ENCODE assay signal across 1 cellular context in genomic region chr3:196942226-196942914, GRCh38.
A peak's percentile ranks its signal among the peaks of the same experiment; 100 is the strongest.
TF ChIP-seq lines count a peak whose summit lies in the region.

TSS of gene NCBP2 (minus strand) at chr3:196942528. CDS start at chr3:196942503, 25 bp downstream.

TF ChIP-seq in HepG2, 621 proteins besides CTCF, POLR2A, EP300 and RAD21 (continued from another document and continues in another):
- no peak for TF ChIP-seq AHDC1 (CRISPR knock-in tag; IDR thresholded peaks at IDR 0.05; ENCODE audit: borderline replicate concordance)
- 0 out of 2 replicates have a peak, but pooled peaks have one; percentile 56 for TF ChIP-seq ZBTB1 (CRISPR knock-in tag; IDR thresholded peaks at IDR 0.05; ENCODE audit: borderline replicate concordance)
- TF ChIP-seq, protein P1, sequence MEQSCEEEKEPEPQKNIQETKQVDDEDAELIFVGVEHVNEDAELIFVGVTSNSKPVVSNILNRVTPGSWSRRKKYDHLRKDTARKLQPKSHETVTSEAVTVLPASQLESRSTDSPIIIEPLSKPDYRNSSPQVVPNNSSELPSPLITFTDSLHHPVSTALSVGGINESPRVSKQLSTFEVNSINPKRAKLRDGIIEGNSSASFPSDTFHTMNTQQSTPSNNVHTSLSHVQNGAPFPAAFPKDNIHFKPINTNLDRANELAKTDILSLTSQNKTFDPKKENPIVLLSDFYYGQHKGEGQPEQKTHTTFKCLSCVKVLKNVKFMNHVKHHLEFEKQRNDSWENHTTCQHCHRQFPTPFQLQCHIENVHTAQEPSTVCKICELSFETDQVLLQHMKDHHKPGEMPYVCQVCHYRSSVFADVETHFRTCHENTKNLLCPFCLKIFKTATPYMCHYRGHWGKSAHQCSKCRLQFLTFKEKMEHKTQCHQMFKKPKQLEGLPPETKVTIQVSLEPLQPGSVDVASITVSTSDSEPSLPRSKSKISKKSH (CRISPR knock-in tag; IDR thresholded peaks at IDR 0.05; ENCODE audit: borderline replicate concordance) = peak; percentile 78; the same call in 1 of the 2 replicates
- TF ChIP-seq ZNF251 (CRISPR knock-in tag; IDR thresholded peaks at IDR 0.05) = no peak
- peak; percentile 91 for TF ChIP-seq NFKBIZ (CRISPR knock-in tag; IDR thresholded peaks at IDR 0.05)
- no peak; the same call in 1 of the 2 replicates for TF ChIP-seq NKX3-1 (CRISPR knock-in tag; IDR thresholded peaks at IDR 0.05)
- 0 out of 2 replicates have a peak, but pooled peaks have one; percentile 62 for TF ChIP-seq ZNF234 (CRISPR knock-in tag; conservative IDR thresholded peaks at IDR 0.05)
- TF ChIP-seq ZBTB38 (CRISPR knock-in tag; IDR thresholded peaks at IDR 0.05) = peak; percentile 97
- TF ChIP-seq NFYB (CRISPR knock-in tag; IDR thresholded peaks at IDR 0.05) = peak; percentile 97
- peak; percentile 30 for TF ChIP-seq ZNF281 (CRISPR knock-in tag; IDR thresholded peaks at IDR 0.05; ENCODE audit: borderline replicate concordance)
- no peak for TF ChIP-seq FOXP1 (IDR thresholded peaks at IDR 0.05)
- TF ChIP-seq FOXP1 (CRISPR knock-in tag; IDR thresholded peaks at IDR 0.05) = no peak
- TF ChIP-seq ZNF335 (CRISPR knock-in tag; IDR thresholded peaks at IDR 0.05) = peak; percentile 77
- TF ChIP-seq ASH2L (IDR thresholded peaks at IDR 0.05; ENCODE audit: insufficient read length, low read depth, low read length) = peak; percentile 90
- TF ChIP-seq ZNF598 (CRISPR knock-in tag; IDR thresholded peaks at IDR 0.05; ENCODE audit: borderline replicate concordance) = peak; percentile 81; the same call in 1 of the 2 replicates
- peak; percentile 91 for TF ChIP-seq HDAC2 (CRISPR knock-in tag; IDR thresholded peaks at IDR 0.05)
- peak; percentile 85 for TF ChIP-seq RBM22 (optimal IDR thresholded peaks at IDR 0.05; ENCODE audit: low read length)
- peak; percentile 96 for TF ChIP-seq ZFX (CRISPR knock-in tag; IDR thresholded peaks at IDR 0.05; ENCODE audit: low read depth)
- no peak for TF ChIP-seq ZNF75D (CRISPR knock-in tag; IDR thresholded peaks at IDR 0.05; ENCODE audit: borderline replicate concordance)
- peak; percentile 96 for TF ChIP-seq MXD4 (CRISPR knock-in tag; IDR thresholded peaks at IDR 0.05)
- peak; percentile 84 for TF ChIP-seq ETV5 (CRISPR knock-in tag; IDR thresholded peaks at IDR 0.05; ENCODE audit: borderline replicate concordance)
- TF ChIP-seq PBX3 (CRISPR knock-in tag; IDR thresholded peaks at IDR 0.05; ENCODE audit: borderline replicate concordance) = 0 out of 2 replicates have a peak, but pooled peaks have one; percentile 18
- no peak; the same call in 1 of the 2 replicates for TF ChIP-seq ZNF7 (CRISPR knock-in tag; IDR thresholded peaks at IDR 0.05)
- peak; percentile 37; the same call in 1 of the 2 replicates for TF ChIP-seq KLF12 (CRISPR knock-in tag; IDR thresholded peaks at IDR 0.05; ENCODE audit: borderline replicate concordance)
- peak; percentile 45; the same call in 1 of the 2 replicates for TF ChIP-seq FOXJ3 (CRISPR knock-in tag; IDR thresholded peaks at IDR 0.05; ENCODE audit: borderline replicate concordance)
- peak; percentile 95 for TF ChIP-seq ZHX2 (IDR thresholded peaks at IDR 0.05; ENCODE audit: low read depth)
- peak; percentile 2; the same call in 1 of the 2 replicates for TF ChIP-seq ZHX2 (CRISPR knock-in tag; IDR thresholded peaks at IDR 0.05; ENCODE audit: borderline replicate concordance)
- TF ChIP-seq, protein P2, sequence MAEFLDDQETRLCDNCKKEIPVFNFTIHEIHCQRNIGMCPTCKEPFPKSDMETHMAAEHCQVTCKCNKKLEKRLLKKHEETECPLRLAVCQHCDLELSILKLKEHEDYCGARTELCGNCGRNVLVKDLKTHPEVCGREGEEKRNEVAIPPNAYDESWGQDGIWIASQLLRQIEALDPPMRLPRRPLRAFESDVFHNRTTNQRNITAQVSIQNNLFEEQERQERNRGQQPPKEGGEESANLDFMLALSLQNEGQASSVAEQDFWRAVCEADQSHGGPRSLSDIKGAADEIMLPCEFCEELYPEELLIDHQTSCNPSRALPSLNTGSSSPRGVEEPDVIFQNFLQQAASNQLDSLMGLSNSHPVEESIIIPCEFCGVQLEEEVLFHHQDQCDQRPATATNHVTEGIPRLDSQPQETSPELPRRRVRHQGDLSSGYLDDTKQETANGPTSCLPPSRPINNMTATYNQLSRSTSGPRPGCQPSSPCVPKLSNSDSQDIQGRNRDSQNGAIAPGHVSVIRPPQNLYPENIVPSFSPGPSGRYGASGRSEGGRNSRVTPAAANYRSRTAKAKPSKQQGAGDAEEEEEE (CRISPR knock-in tag; IDR thresholded peaks at IDR 0.05; ENCODE audit: borderline replicate concordance) = peak; percentile 54; the same call in 1 of the 2 replicates
- peak; percentile 97 for TF ChIP-seq KMT2A (CRISPR knock-in tag; IDR thresholded peaks at IDR 0.05)
- no peak for TF ChIP-seq ZNF367 (CRISPR knock-in tag; IDR thresholded peaks at IDR 0.05; ENCODE audit: borderline replicate concordance)
- no peak for TF ChIP-seq XBP1 (CRISPR knock-in tag; IDR thresholded peaks at IDR 0.05)
- no peak for TF ChIP-seq MLLT10 (CRISPR knock-in tag; IDR thresholded peaks at IDR 0.05)
- peak; percentile 29; the same call in 1 of the 2 replicates for TF ChIP-seq ZNF160 (CRISPR knock-in tag; IDR thresholded peaks at IDR 0.05)
- TF ChIP-seq, protein P3, sequence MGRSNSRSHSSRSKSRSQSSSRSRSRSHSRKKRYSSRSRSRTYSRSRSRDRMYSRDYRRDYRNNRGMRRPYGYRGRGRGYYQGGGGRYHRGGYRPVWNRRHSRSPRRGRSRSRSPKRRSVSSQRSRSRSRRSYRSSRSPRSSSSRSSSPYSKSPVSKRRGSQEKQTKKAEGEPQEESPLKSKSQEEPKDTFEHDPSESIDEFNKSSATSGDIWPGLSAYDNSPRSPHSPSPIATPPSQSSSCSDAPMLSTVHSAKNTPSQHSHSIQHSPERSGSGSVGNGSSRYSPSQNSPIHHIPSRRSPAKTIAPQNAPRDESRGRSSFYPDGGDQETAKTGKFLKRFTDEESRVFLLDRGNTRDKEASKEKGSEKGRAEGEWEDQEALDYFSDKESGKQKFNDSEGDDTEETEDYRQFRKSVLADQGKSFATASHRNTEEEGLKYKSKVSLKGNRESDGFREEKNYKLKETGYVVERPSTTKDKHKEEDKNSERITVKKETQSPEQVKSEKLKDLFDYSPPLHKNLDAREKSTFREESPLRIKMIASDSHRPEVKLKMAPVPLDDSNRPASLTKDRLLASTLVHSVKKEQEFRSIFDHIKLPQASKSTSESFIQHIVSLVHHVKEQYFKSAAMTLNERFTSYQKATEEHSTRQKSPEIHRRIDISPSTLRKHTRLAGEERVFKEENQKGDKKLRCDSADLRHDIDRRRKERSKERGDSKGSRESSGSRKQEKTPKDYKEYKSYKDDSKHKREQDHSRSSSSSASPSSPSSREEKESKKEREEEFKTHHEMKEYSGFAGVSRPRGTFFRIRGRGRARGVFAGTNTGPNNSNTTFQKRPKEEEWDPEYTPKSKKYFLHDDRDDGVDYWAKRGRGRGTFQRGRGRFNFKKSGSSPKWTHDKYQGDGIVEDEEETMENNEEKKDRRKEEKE (IDR thresholded peaks at IDR 0.05) = no peak
- peak; percentile 93 for TF ChIP-seq ZNF136 (CRISPR knock-in tag; IDR thresholded peaks at IDR 0.05; ENCODE audit: low read depth)
- peak; percentile 44; the same call in 1 of the 2 replicates for TF ChIP-seq ZBTB7B (CRISPR knock-in tag; IDR thresholded peaks at IDR 0.05)
